13 cellular contexts compared by ENCODE assay signal in the genomic region with DNA sequence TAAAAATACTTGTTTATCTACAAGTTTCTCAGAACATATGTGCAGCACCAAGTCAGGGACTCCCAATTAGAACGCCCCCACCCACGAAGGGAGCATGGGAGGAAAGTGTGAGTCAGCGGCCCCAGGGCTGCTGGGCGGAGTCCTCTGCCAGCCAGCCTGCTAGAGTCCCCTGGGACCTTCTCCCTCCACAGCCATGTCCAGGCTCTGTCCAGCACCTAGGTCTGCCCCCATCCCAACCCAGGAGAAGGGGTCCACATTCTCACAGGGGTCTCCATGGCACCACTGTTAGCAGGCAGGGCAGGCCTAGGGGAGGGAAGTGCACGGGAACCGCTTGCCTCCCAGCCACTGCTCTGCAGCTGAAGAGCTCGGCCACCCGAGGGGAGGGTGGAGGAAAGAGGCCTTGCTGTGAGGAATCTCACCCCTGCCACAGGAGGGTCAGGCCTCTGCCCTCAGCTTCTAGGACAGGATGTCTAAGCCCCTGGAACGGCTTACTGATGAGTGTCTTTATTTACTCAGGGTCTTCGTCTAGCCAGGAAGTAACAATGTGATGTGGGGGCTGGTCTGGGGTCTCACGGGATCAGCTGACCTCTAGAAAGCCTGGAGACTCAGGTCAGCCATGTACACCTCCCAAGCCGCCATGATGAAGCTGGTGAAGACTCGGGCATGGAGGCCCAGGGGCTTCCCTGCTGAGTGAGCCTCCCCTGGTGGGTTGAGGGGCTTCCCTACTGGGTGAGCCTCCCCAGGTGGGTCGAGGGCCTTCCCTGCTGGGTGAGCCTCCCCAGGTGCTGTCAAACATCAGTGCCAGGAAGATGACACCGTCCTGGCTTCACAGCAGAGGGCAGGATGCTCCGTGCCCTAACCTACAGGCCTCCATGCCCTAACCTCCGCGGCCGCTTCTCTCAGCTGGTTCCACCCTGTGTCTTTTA.
DNase-seq lines count a peak whose midpoint lies in the region; ATAC-seq, FAIRE-seq and TF ChIP-seq lines count a peak whose summit lies in the region.
"Had no signal": no experiment of that assay in that cellular context is flagged by ENCODE, and none has a peak within 500 bp of the region (broad histone marks: within the 10 kb centered on the region; RNA-seq: fewer than 3 reads in every experiment).

No MANE protein-coding gene starts in this region.

- POLR2A ChIA-PET in A549 (lab: Yijun Ruan, JAX): no interaction called here

- H3K27me3 ChIP-seq in astrocyte (ENCODE audit: insufficient read depth, low read length): peaks cover 4% of the 10 kb centered on the region

- no peaks in the 10 kb centered on the region for H3K4me1 Mint-ChIP-seq in astrocyte (ENCODE audit: low read depth, unreplicated experiment)

- H4K20me1 ChIP-seq in astrocyte (ENCODE audit: insufficient read depth, low read length): no peaks in the 10 kb centered on the region

- no peaks in the 10 kb centered on the region for H3K9me3 Mint-ChIP-seq in astrocyte (ENCODE audit: unreplicated experiment)

- H3K27ac Mint-ChIP-seq in astrocyte (ENCODE audit: unreplicated experiment): no peak overlapping the region

- TF ChIP-seq RAD21 in A549 (conservative IDR thresholded peaks at IDR 0.05 in 1 of 2, IDR thresholded peaks at IDR 0.05 in 1 of 2): no peak

- no peak overlapping the region for H2AFZ ChIP-seq in astrocyte (ENCODE audit: low read depth, low read length)

- no peak for TF ChIP-seq CTCF in A549 (IDR thresholded peaks at IDR 0.05)
- no peak for TF ChIP-seq CTCF in astrocyte (IDR thresholded peaks at IDR 0.05; ENCODE audit: insufficient read depth, low read depth, low read length)

- WGBS in A549 (ENCODE audit: missing lambda C conversion rate): 51% methylated on average over 19 of the region's 19 CpGs

- H3K36me3 ChIP-seq in astrocyte (ENCODE audit: insufficient read depth, low read length): no peaks in the 10 kb centered on the region

- H3K27me3 Mint-ChIP-seq in astrocyte (ENCODE audit: low read depth, unreplicated experiment): peaks cover 54% of the 10 kb centered on the region

- no peak for TF ChIP-seq EP300 in A549 (IDR thresholded peaks at IDR 0.05)

- peak; percentile 51 to 66 for DNase-seq in A549 (ENCODE audit: low read depth in 1 of 2, low spot score in 1 of 2)
- peak; percentile 72 for DNase-seq in H4 (ENCODE audit: low spot score)
- peak; percentile 7 for DNase-seq in astrocyte (ENCODE audit: low read depth)
- peak; percentile 48 for DNase-seq in occipital lobe (lab: John Stamatoyannopoulos, UW)
- DNase-seq in globus pallidus (ENCODE audit: low spot score): no peak
- no peak for DNase-seq in activated gamma-delta T cell (lab: John Stamatoyannopoulos, UW)
- DNase-seq: DMS53; effector CD4-positive, alpha-beta T cell; left ventricle myocardium superior; NCI-H510A; small intestine had no signal

- CTCF ChIA-PET in A549 (lab: Yijun Ruan, JAX): interaction anchor here (0.8 to 3.4 kb wide), 5 partner anchors 13 to 232 kb away, joined by 3 to 11 read pairs (median 3); no protein-coding TSS in a partner anchor

- peak; percentile 62 to 73 for ATAC-seq in A549
- no peak for ATAC-seq in GM18519 (IDR thresholded peaks at IDR 0.05; ENCODE audit: low FRiP score, unreplicated experiment)
- ATAC-seq in GM18873 (IDR thresholded peaks at IDR 0.05; ENCODE audit: low FRiP score, unreplicated experiment): no peak
- ATAC-seq: left ventricle myocardium superior had no signal

- no peaks in the 10 kb centered on the region for H3K36me3 Mint-ChIP-seq in astrocyte (ENCODE audit: low read depth, unreplicated experiment)

- no peaks in the 10 kb centered on the region for H3K79me2 ChIP-seq in astrocyte (ENCODE audit: insufficient read depth, low read length)

- H3K9me3 ChIP-seq in A549 (no peaks in the 10 kb centered on the region), astrocyte (ENCODE audit: insufficient read depth, low read depth, low read length) (no peaks in the 10 kb centered on the region)

- H3K27ac ChIP-seq in A549: peak overlapping the region; percentile 64 to 82
- H3K27ac ChIP-seq in astrocyte (ENCODE audit: low read depth, low read length): no peak overlapping the region

- no peak for TF ChIP-seq POLR2A in A549 (IDR thresholded peaks at IDR 0.05; ENCODE audit: low read length)

- H3K4me1 ChIP-seq in A549: peaks cover 55% of the 10 kb centered on the region
- no peaks in the 10 kb centered on the region for H3K4me1 ChIP-seq in astrocyte (ENCODE audit: insufficient read depth, low read length)

- FAIRE-seq in A549 (lab: Jason Lieb, UNC) (no peak), astrocyte (lab: Jason Lieb, UNC) (no peak)
- FAIRE-seq: small intestine had no signal

- H3K4me2 ChIP-seq in A549 (peak overlapping the region; percentile 68), astrocyte (ENCODE audit: low read length) (no peak overlapping the region)

- no peak overlapping the region for H3K4me3 ChIP-seq in A549
- H3K4me3 ChIP-seq in astrocyte (ENCODE audit: insufficient read depth, low read depth, low read length): no peak overlapping the region

- no peak overlapping the region for H3K4me3 Mint-ChIP-seq in astrocyte (ENCODE audit: unreplicated experiment)

- H3K9ac ChIP-seq in astrocyte (ENCODE audit: low read length): no peak overlapping the region

TF ChIP-seq in A549, 52 proteins besides CTCF, POLR2A, EP300 and RAD21:
- TF ChIP-seq FOSL2 (IDR thresholded peaks at IDR 0.05) (no peak), FOSL2 (CRISPR knock-in tag; IDR thresholded peaks at IDR 0.05) (peak; percentile 73), HOXA7 (CRISPR knock-in tag; IDR thresholded peaks at IDR 0.05) (no peak)
- TF ChIP-seq, protein P1, sequence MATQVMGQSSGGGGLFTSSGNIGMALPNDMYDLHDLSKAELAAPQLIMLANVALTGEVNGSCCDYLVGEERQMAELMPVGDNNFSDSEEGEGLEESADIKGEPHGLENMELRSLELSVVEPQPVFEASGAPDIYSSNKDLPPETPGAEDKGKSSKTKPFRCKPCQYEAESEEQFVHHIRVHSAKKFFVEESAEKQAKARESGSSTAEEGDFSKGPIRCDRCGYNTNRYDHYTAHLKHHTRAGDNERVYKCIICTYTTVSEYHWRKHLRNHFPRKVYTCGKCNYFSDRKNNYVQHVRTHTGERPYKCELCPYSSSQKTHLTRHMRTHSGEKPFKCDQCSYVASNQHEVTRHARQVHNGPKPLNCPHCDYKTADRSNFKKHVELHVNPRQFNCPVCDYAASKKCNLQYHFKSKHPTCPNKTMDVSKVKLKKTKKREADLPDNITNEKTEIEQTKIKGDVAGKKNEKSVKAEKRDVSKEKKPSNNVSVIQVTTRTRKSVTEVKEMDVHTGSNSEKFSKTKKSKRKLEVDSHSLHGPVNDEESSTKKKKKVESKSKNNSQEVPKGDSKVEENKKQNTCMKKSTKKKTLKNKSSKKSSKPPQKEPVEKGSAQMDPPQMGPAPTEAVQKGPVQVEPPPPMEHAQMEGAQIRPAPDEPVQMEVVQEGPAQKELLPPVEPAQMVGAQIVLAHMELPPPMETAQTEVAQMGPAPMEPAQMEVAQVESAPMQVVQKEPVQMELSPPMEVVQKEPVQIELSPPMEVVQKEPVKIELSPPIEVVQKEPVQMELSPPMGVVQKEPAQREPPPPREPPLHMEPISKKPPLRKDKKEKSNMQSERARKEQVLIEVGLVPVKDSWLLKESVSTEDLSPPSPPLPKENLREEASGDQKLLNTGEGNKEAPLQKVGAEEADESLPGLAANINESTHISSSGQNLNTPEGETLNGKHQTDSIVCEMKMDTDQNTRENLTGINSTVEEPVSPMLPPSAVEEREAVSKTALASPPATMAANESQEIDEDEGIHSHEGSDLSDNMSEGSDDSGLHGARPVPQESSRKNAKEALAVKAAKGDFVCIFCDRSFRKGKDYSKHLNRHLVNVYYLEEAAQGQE (IDR thresholded peaks at IDR 0.05): peak; percentile 43

Comparison
In these comparisons a context has a peak if more than half of its experiments do, and no peak if none do; other contexts are left out.
1. ATAC-seq: peak in A549 (2 of 2); none in GM18519 (single experiment) and GM18873 (single experiment).
2. DNase-seq: peak in A549 (2 of 2), H4 (single experiment), astrocyte (single experiment) and occipital lobe (single experiment); none in globus pallidus (single experiment) and activated gamma-delta T cell (single experiment).